In genomic region chr6:1310628-1311399, GRCh38 we compare ENCODE assay signal across 8 cellular contexts. TPM values are rescaled to one million over a fixed set of nuclear protein-coding genes. Genes with fewer than 3 reads are reported as not detected.
DNase-seq lines count a peak whose midpoint lies in the region; ATAC-seq and TF ChIP-seq lines count a peak whose summit lies in the region.

No MANE protein-coding gene starts in this region.

- H4K20me1 ChIP-seq in SK-N-SH (ENCODE audit: insufficient read depth): no peaks in the 10 kb centered on the region

- H3K9me3 ChIP-seq in SK-N-SH: no peaks in the 10 kb centered on the region
- H3K9me3 ChIP-seq in stomach: peaks cover 0 to 5% (median 0%) of the 10 kb centered on the region in 4 donors

- POLR2A ChIA-PET in SK-N-SH (lab: Yijun Ruan, JAX): no interaction called here

- H3K4me3 Mint-ChIP-seq in activated naive CD8-positive, alpha-beta T cell treated with anti-CD3 and anti-CD28 coated beads, Interleukin-2, amount 50 U/mL, for 24 hours: peak overlapping the region; percentile 59

- H2AFZ ChIP-seq in SK-N-SH (ENCODE audit: low read depth): no peak overlapping the region

- H3K9me2 ChIP-seq in SK-N-SH: no peaks in the 10 kb centered on the region

- WGBS in SK-N-SH (ENCODE audit: low lambda C conversion rate): 7% methylated on average over 33 of the region's 43 CpGs
- WGBS in stomach, 5 donors: 8 to 10% (median 9%) methylated on average over 40 to 43 of the region's 43 CpGs

- no peaks in the 10 kb centered on the region for H3F3A ChIP-seq in SK-N-SH (replicated peaks; ENCODE audit: insufficient read depth)

- peaks cover 5% of the 10 kb centered on the region for H3K9me3 Mint-ChIP-seq in activated naive CD8-positive, alpha-beta T cell treated with anti-CD3 and anti-CD28 coated beads, Interleukin-2, amount 50 U/mL, for 24 hours

- no peaks in the 10 kb centered on the region for H3K4me1 ChIP-seq in SK-N-SH (ENCODE audit: control insufficient read depth in 1 of 2, insufficient read depth in 2 of 2, low read depth in 1 of 2, low read length in 1 of 2)
- H3K4me1 ChIP-seq in stomach: peaks cover 5 to 37% (median 35%) of the 10 kb centered on the region in 4 donors

- ATAC-seq in SK-N-SH treated with all-trans-retinoic acid at 6 μM for 48 hours (no peak), HG03280 (IDR thresholded peaks at IDR 0.05; ENCODE audit: unreplicated experiment) (no peak), HG03565 (IDR thresholded peaks at IDR 0.05; ENCODE audit: unreplicated experiment) (no peak)
- no peak for ATAC-seq in activated naive CD8-positive, alpha-beta T cell treated with anti-CD3 and anti-CD28 coated beads, Interleukin-2, amount 50 U/mL, for 24 hours

- H3K4me3 ChIP-seq in SK-N-SH (ENCODE audit: low read depth in 2 of 2, low read length in 1 of 2) (0 out of 4 replicates have a peak overlapping the region, but pooled peaks of 1 of the 2 experiments have one; percentile 12), kidney epithelial cell (ENCODE audit: low read depth, low read length) (peak overlapping the region; percentile 52), stomach (peak overlapping the region; percentile 51 to 64 (median 54))

- TF ChIP-seq CTCF in SK-N-SH (IDR thresholded peaks at IDR 0.05) (no peak), kidney epithelial cell (IDR thresholded peaks at IDR 0.05; ENCODE audit: insufficient read depth, low read length, poor library complexity, severe bottlenecking) (no peak), stomach (IDR thresholded peaks at IDR 0.05) (no peak)

- H3K27me3 ChIP-seq in SK-N-SH (ENCODE audit: insufficient read depth) (peaks cover 64% of the 10 kb centered on the region), kidney epithelial cell (ENCODE audit: control insufficient read depth, insufficient read depth, low read length) (peaks cover 26% of the 10 kb centered on the region), stomach (peaks cover 0 to 65% (median 22%) of the 10 kb centered on the region in 3 donors)

- TF ChIP-seq EP300 in SK-N-SH (IDR thresholded peaks at IDR 0.05; ENCODE audit: borderline replicate concordance in 1 of 2, low read depth in 1 of 2, low read length in 1 of 2): no peak
- TF ChIP-seq EP300 in stomach (IDR thresholded peaks at IDR 0.05): no peak

- H3K4me2 ChIP-seq in SK-N-SH: peak overlapping the region; percentile 50; the same call in 1 of the 2 replicates

- CTCF ChIA-PET in SK-N-SH (lab: Yijun Ruan, JAX): interaction anchor here (0.7 kb wide), 1 partner anchor 480 kb away, joined by 3 read pairs; no protein-coding TSS in a partner anchor

- no peaks in the 10 kb centered on the region for H3K79me2 ChIP-seq in SK-N-SH (ENCODE audit: insufficient read depth)

- no peak overlapping the region for H3K27ac ChIP-seq in SK-N-SH (ENCODE audit: low read depth in 2 of 2, low read length in 1 of 2)
- H3K27ac ChIP-seq in stomach: peak overlapping the region; percentile 83 to 94 (median 88)

- peaks cover 27% of the 10 kb centered on the region for H3K4me1 Mint-ChIP-seq in activated naive CD8-positive, alpha-beta T cell treated with anti-CD3 and anti-CD28 coated beads, Interleukin-2, amount 50 U/mL, for 24 hours

- no peak for TF ChIP-seq POLR2A in stomach (IDR thresholded peaks at IDR 0.05)

- H3K36me3 ChIP-seq in SK-N-SH (replicated peaks in 1 of 2; ENCODE audit: control insufficient read depth in 1 of 2, insufficient read depth in 2 of 2, low read length in 1 of 2) (no peaks in the 10 kb centered on the region), kidney epithelial cell (ENCODE audit: control insufficient read depth, insufficient read depth, low read length) (no peaks in the 10 kb centered on the region), stomach (no peaks in the 10 kb centered on the region)

- peaks cover 2% of the 10 kb centered on the region for H3K36me3 Mint-ChIP-seq in activated naive CD8-positive, alpha-beta T cell treated with anti-CD3 and anti-CD28 coated beads, Interleukin-2, amount 50 U/mL, for 24 hours (ENCODE audit: low read depth)

- no peak overlapping the region for H3K9ac ChIP-seq in SK-N-SH

- DNase-seq in SK-N-SH (no peak), kidney epithelial cell (ENCODE audit: low read depth) (no peak), stomach (peak; percentile 79), NCI-H446 (lab: John Stamatoyannopoulos, UW) (no peak)
- DNase-seq in activated naive CD8-positive, alpha-beta T cell treated with anti-CD3 and anti-CD28 coated beads, Interleukin-2, amount 50 U/mL, for 24 hours: no peak

- no peak for TF ChIP-seq RAD21 in SK-N-SH (IDR thresholded peaks at IDR 0.05; ENCODE audit: low read length)

- H3K27ac Mint-ChIP-seq in activated naive CD8-positive, alpha-beta T cell treated with anti-CD3 and anti-CD28 coated beads, Interleukin-2, amount 50 U/mL, for 24 hours: no peak overlapping the region

- intact Hi-C loops in stomach (cut with DNase I; ENCODE audit: low total_unique reads): no loop called here

- peaks cover 65% of the 10 kb centered on the region for H3K27me3 Mint-ChIP-seq in activated naive CD8-positive, alpha-beta T cell treated with anti-CD3 and anti-CD28 coated beads, Interleukin-2, amount 50 U/mL, for 24 hours

TF ChIP-seq in SK-N-SH, 30 proteins besides CTCF, POLR2A, EP300 and RAD21 (continues in another document):
- no peak for TF ChIP-seq TEAD4 (IDR thresholded peaks at IDR 0.05; ENCODE audit: borderline replicate concordance, insufficient read depth)
- TF ChIP-seq PBX3 (IDR thresholded peaks at IDR 0.05): no peak
- no peak for TF ChIP-seq EZH2phosphoT487 (IDR thresholded peaks at IDR 0.05; ENCODE audit: borderline replicate concordance, low read depth)
- TF ChIP-seq CHD2 (IDR thresholded peaks at IDR 0.05; ENCODE audit: low read length, partially characterized antibody): no peak
- TF ChIP-seq FOXM1 (IDR thresholded peaks at IDR 0.05; ENCODE audit: low read depth): no peak
- TF ChIP-seq FOXJ3 (CRISPR knock-in tag; IDR thresholded peaks at IDR 0.05): no peak
- TF ChIP-seq FOSL2 (IDR thresholded peaks at IDR 0.05; ENCODE audit: borderline replicate concordance, low read depth): no peak
- no peak for TF ChIP-seq IRF3 (IDR thresholded peaks at IDR 0.05; ENCODE audit: low read depth, low read length)
- no peak for TF ChIP-seq POLR2AphosphoS5 (IDR thresholded peaks at IDR 0.05; ENCODE audit: low read depth, low read length)
- TF ChIP-seq SIN3A (IDR thresholded peaks at IDR 0.05; ENCODE audit: borderline replicate concordance, low read depth, low read length): no peak

TF ChIP-seq in SK-N-SH treated with all-trans-retinoic acid at 6 μM for 48 hours, 23 proteins besides CTCF, POLR2A, EP300 and RAD21:
- TF ChIP-seq TSHZ2 (CRISPR knock-in tag; IDR thresholded peaks at IDR 0.05) (no peak), ZFP3 (CRISPR knock-in tag; IDR thresholded peaks at IDR 0.05) (no peak), ARNTL (CRISPR knock-in tag; IDR thresholded peaks at IDR 0.05; ENCODE audit: borderline replicate concordance, low read depth) (no peak), ZNF8 (CRISPR knock-in tag; IDR thresholded peaks at IDR 0.05) (no peak), ESRRG (CRISPR knock-in tag; IDR thresholded peaks at IDR 0.05) (no peak), BACH2 (CRISPR knock-in tag; IDR thresholded peaks at IDR 0.05; ENCODE audit: borderline replicate concordance) (no peak), ZNF70 (CRISPR knock-in tag; IDR thresholded peaks at IDR 0.05) (no peak), ZFP30 (CRISPR knock-in tag; IDR thresholded peaks at IDR 0.05) (no peak), PPARA (CRISPR knock-in tag; IDR thresholded peaks at IDR 0.05; ENCODE audit: borderline replicate concordance) (no peak), CSDC2 (CRISPR knock-in tag; IDR thresholded peaks at IDR 0.05) (no peak)

RNA-seq across cellular contexts. Expression of gene FOXQ1, which starts 1.1 kb away (rescaled TPM):
- polyA plus RNA-seq in SK-N-SH (2012; rRNA removed): not detected in 2 replicates
- not detected in 2 replicates for polyA plus RNA-seq in SK-N-SH (2012; cell fraction: cytosol; rRNA removed)
- polyA plus RNA-seq in SK-N-SH (2012; cell fraction: nucleus; rRNA removed): not detected in 2 replicates
- total RNA-seq in kidney epithelial cell: 6.8 and 6.9 TPM in 2 replicates
- total RNA-seq in stomach: 10 to 100 TPM in 4 of 5 donors, not detected in 1; 13.4 to 97.7 (median 38.2) TPM
- 10 to 100 TPM; 11.7 to 95.6 (median 17.4) TPM for polyA plus RNA-seq in stomach

Comparison
In these comparisons a context has a peak if more than half of its experiments do, and no peak if none do; other contexts are left out.
1. H3K27ac ChIP-seq: peak in stomach (5 of 5); none in SK-N-SH (0 of 2).